Comparison of ENCODE assay signal across 8 cellular contexts in the genomic region with DNA sequence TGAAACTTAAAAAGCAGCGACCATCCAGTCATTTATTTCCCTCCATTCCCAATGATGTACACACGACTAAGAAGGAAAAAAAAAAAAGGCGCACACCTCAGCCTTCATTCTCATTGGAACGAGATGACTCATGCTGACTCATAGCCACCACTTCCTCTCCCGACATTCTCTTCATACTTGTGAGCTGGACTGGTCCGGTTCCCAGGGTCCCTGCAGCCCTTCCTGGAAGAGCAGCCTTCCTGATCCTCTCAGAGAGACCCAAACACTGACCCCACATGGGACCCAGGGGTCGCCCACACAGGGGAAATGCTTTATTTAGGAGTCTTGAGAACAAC.
A peak's percentile ranks its signal among the peaks of the same experiment; 100 is the strongest.
DNase-seq lines count a peak whose midpoint lies in the region; ATAC-seq and TF ChIP-seq lines count a peak whose summit lies in the region.
"Not testable (repeated sequence)": the region's sequence is repeated elsewhere in the genome, so short reads cannot be mapped to it uniquely, and the experiment has no call there.

No MANE protein-coding gene starts in this region.

- peak overlapping the region; percentile 62 for H3K4me3 Mint-ChIP-seq in activated CD8-positive, alpha-beta memory T cell treated with anti-CD3 and anti-CD28 coated beads, Interleukin-2, amount 10 ng/mL, durations not matched to agents 7 days and 5 days
- peak overlapping the region; percentile 73 to 75 for H3K4me3 Mint-ChIP-seq in effector memory CD8-positive, alpha-beta T cell

- not testable (repeated sequence) for DNase-seq in AG09309 (ENCODE audit: low read depth); Jurkat, Clone E6-1 (ENCODE audit: low read depth, low spot score); activated CD8-positive, alpha-beta memory T cell treated with anti-CD3 and anti-CD28 coated beads, Interleukin-2, amount 10 ng/mL, durations not matched to agents 7 days and 5 days; effector memory CD8-positive, alpha-beta T cell; left lung

- not testable (repeated sequence) for H3K27me3 ChIP-seq in left lung; skeletal muscle satellite cell (ENCODE audit: control insufficient read depth, insufficient read depth, low read length)

- H3K4me3 ChIP-seq in AG09309 (ENCODE audit: control insufficient read depth, low read depth, low read length) = peak overlapping the region; percentile 42
- H3K4me3 ChIP-seq in Jurkat, Clone E6-1 (ENCODE audit: low read length) = peak overlapping the region; percentile 46
- peak overlapping the region in 1 of 2 donors; percentile 40 for H3K4me3 ChIP-seq in left lung
- peak overlapping the region; percentile 73 for H3K4me3 ChIP-seq in skeletal muscle satellite cell (ENCODE audit: low read length)

- ATAC-seq in GM19452 (IDR thresholded peaks at IDR 0.05; ENCODE audit: unreplicated experiment) (peak; percentile 51), HG02885 (IDR thresholded peaks at IDR 0.05; ENCODE audit: poor library complexity, unreplicated experiment) (peak; percentile 64), left lung (peak; percentile 89)
- peak; percentile 54 for ATAC-seq in activated CD8-positive, alpha-beta memory T cell treated with anti-CD3 and anti-CD28 coated beads, Interleukin-2, amount 10 ng/mL, durations not matched to agents 7 days and 5 days
- peak; percentile 63 for ATAC-seq in effector memory CD8-positive, alpha-beta T cell (replicated peaks)

- not testable (repeated sequence) for H3K27me3 Mint-ChIP-seq in activated CD8-positive, alpha-beta memory T cell treated with anti-CD3 and anti-CD28 coated beads, Interleukin-2, amount 10 ng/mL, durations not matched to agents 7 days and 5 days; effector memory CD8-positive, alpha-beta T cell

- CTCF ChIA-PET in activated CD8-positive, alpha-beta memory T cell treated with anti-CD3 and anti-CD28 coated beads, Interleukin-2, amount 10 ng/mL, durations not matched to agents 7 days and 5 days (lab: Charles Lee) = not testable (repeated sequence)

- H3K4me2 ChIP-seq in skeletal muscle satellite cell (ENCODE audit: low read length) = peak overlapping the region; percentile 66

- not testable (repeated sequence) for TF ChIP-seq CTCF in AG09309 (IDR thresholded peaks at IDR 0.05; ENCODE audit: control insufficient read depth, insufficient read depth, low read depth, low read length, missing control alignments); left lung (IDR thresholded peaks at IDR 0.05)

- peaks cover 23% of the 10 kb centered on the region for H3K4me1 Mint-ChIP-seq in activated CD8-positive, alpha-beta memory T cell treated with anti-CD3 and anti-CD28 coated beads, Interleukin-2, amount 10 ng/mL, durations not matched to agents 7 days and 5 days
- peaks cover 6 to 12% of the 10 kb centered on the region in 2 donors for H3K4me1 Mint-ChIP-seq in effector memory CD8-positive, alpha-beta T cell (ENCODE audit: low read depth in 2 of 2)

- H3K27ac ChIP-seq in left lung = peak overlapping the region; percentile 78

- H3K27ac Mint-ChIP-seq in activated CD8-positive, alpha-beta memory T cell treated with anti-CD3 and anti-CD28 coated beads, Interleukin-2, amount 10 ng/mL, durations not matched to agents 7 days and 5 days = peak overlapping the region; percentile 67
- peak overlapping the region in 1 of 2 donors; percentile 46 for H3K27ac Mint-ChIP-seq in effector memory CD8-positive, alpha-beta T cell

- peaks cover 15% of the 10 kb centered on the region for H3K36me3 Mint-ChIP-seq in activated CD8-positive, alpha-beta memory T cell treated with anti-CD3 and anti-CD28 coated beads, Interleukin-2, amount 10 ng/mL, durations not matched to agents 7 days and 5 days
- not testable (repeated sequence) for H3K36me3 Mint-ChIP-seq in effector memory CD8-positive, alpha-beta T cell (ENCODE audit: insufficient read depth)

- H3K4me1 ChIP-seq in left lung (peaks cover 5 to 12% of the 10 kb centered on the region in 2 donors), skeletal muscle satellite cell (ENCODE audit: control insufficient read depth, insufficient read depth, low read length) (peaks cover 30% of the 10 kb centered on the region)

- not testable (repeated sequence) for H3K36me3 ChIP-seq in left lung; skeletal muscle satellite cell (ENCODE audit: insufficient read depth, low read length)

- intact Hi-C loops in left lung (cut with DNase I) = not testable (repeated sequence)

- H3K9ac ChIP-seq in skeletal muscle satellite cell (ENCODE audit: low read depth, low read length) = peak overlapping the region; percentile 88

- H3K9me3 ChIP-seq in left lung; skeletal muscle satellite cell (replicated peaks; ENCODE audit: low read length): not testable (repeated sequence)

- H3K9me3 Mint-ChIP-seq in activated CD8-positive, alpha-beta memory T cell treated with anti-CD3 and anti-CD28 coated beads, Interleukin-2, amount 10 ng/mL, durations not matched to agents 7 days and 5 days (ENCODE audit: low read depth); effector memory CD8-positive, alpha-beta T cell: not testable (repeated sequence)
